In genomic region chr5:139383993-139384590, GRCh38 we compare ENCODE assay signal across 1 cellular context.
TF ChIP-seq lines count a peak whose summit lies in the region.

No MANE protein-coding gene starts in this region.

TF ChIP-seq in GM23338, 12 proteins besides CTCF, POLR2A, EP300 and RAD21 (continued from another document):
- TF ChIP-seq ZNF114 (CRISPR knock-in tag; IDR thresholded peaks at IDR 0.05) (no peak), STAT1 (IDR thresholded peaks at IDR 0.05; ENCODE audit: unreplicated experiment) (no peak), POLR2AphosphoS5 (IDR thresholded peaks at IDR 0.05; ENCODE audit: low read depth) (no peak), EZH2phosphoT487 (IDR thresholded peaks at IDR 0.05; ENCODE audit: unreplicated experiment) (no peak), EZH2 (IDR thresholded peaks at IDR 0.05; ENCODE audit: low read depth, unreplicated experiment) (no peak), ZNF462 (CRISPR knock-in tag; IDR thresholded peaks at IDR 0.05) (no peak), JUNB (IDR thresholded peaks at IDR 0.05; ENCODE audit: unreplicated experiment) (no peak)
